8 cellular contexts compared by ENCODE assay signal in genomic region chr11:114315749-114316368, GRCh38. TPM values are rescaled to one million over a fixed set of nuclear protein-coding genes. Genes with fewer than 3 reads are reported as not detected.
DNase-seq lines count a peak whose midpoint lies in the region; ATAC-seq and TF ChIP-seq lines count a peak whose summit lies in the region.

No MANE protein-coding gene starts in this region.

- no peak overlapping the region for H3K27ac Mint-ChIP-seq in endothelial cell (ENCODE audit: unreplicated experiment)

- H3K27me3 ChIP-seq in neutrophil, result no peaks in the 10 kb centered on the region

- H3K4me1 Mint-ChIP-seq in endothelial cell (ENCODE audit: unreplicated experiment), result peaks cover 22% of the 10 kb centered on the region

- no peak for ATAC-seq in GM21717 (IDR thresholded peaks at IDR 0.05; ENCODE audit: unreplicated experiment)

- peak overlapping the region; percentile 51 for H3K27ac ChIP-seq in neutrophil

- peaks cover 3% of the 10 kb centered on the region for H3K27me3 Mint-ChIP-seq in endothelial cell (ENCODE audit: unreplicated experiment)

- no peaks in the 10 kb centered on the region for H3K9me3 ChIP-seq in neutrophil

- TF ChIP-seq CTCF in neutrophil (IDR thresholded peaks at IDR 0.05), result no peak
- TF ChIP-seq CTCF in endothelial cell (IDR thresholded peaks at IDR 0.05; ENCODE audit: unreplicated experiment), result no peak

- no peaks in the 10 kb centered on the region for H3K9me3 Mint-ChIP-seq in endothelial cell (ENCODE audit: unreplicated experiment)

- no peak overlapping the region for H3K4me3 Mint-ChIP-seq in endothelial cell (ENCODE audit: unreplicated experiment)

- peak overlapping the region in 1 of 2 experiments; percentile 5 for H3K4me3 ChIP-seq in neutrophil (ENCODE audit: low read depth in 1 of 2, low read length in 1 of 2)

- peak; percentile 66 for DNase-seq in DMS153 (lab: John Stamatoyannopoulos, UW)
- DNase-seq in NCI-H748 (lab: John Stamatoyannopoulos, UW; ENCODE audit: unreplicated experiment), result peak; percentile 75
- peak; percentile 42 for DNase-seq in dermis blood vessel endothelial cell
- DNase-seq in endothelial cell (ENCODE audit: low spot score), result no peak
- DNase-seq in activated effector memory CD4-positive, alpha-beta T cell treated with Interleukin-2 at 50 U/mL for 16 hours, result no peak
- DNase-seq in SKM-1 treated with dmso at 0.1 percent for 144 hours (lab: John Stamatoyannopoulos, UW; ENCODE audit: unreplicated experiment), result no peak

- H3K36me3 Mint-ChIP-seq in endothelial cell (ENCODE audit: low read depth, unreplicated experiment), result no peaks in the 10 kb centered on the region

- peaks cover 14 to 16% of the 10 kb centered on the region in 2 experiments for H3K4me1 ChIP-seq in neutrophil (ENCODE audit: control insufficient read depth in 1 of 2, insufficient read depth in 1 of 2, low read depth in 1 of 2, low read length in 1 of 2)

- no peaks in the 10 kb centered on the region for H3K36me3 ChIP-seq in neutrophil

RNA-seq across cellular contexts. Expression of gene NNMT, which starts 19.7 kb away (rescaled TPM):
- 182 and 330 TPM in 2 replicates for total RNA-seq in dermis blood vessel endothelial cell
- total RNA-seq in endothelial cell (ENCODE audit: unreplicated experiment), result not detected

Comparison
In these comparisons a context has a peak if more than half of its experiments do, and no peak if none do; other contexts are left out.
1. DNase-seq: peak in DMS153 (single experiment), NCI-H748 (single experiment) and dermis blood vessel endothelial cell (single experiment); none in endothelial cell (single experiment), activated effector memory CD4-positive, alpha-beta T cell treated with Interleukin-2 at 50 U/mL for 16 hours (single experiment) and SKM-1 treated with dmso at 0.1 percent for 144 hours (single experiment).
2. RNA of gene NNMT, which starts 19.7 kb away (total RNA-seq): 182 to 330 TPM in dermis blood vessel endothelial cell; not detected in endothelial cell (single experiment); every median in the first group is over 100 times any median in the second.